In the genomic region with DNA sequence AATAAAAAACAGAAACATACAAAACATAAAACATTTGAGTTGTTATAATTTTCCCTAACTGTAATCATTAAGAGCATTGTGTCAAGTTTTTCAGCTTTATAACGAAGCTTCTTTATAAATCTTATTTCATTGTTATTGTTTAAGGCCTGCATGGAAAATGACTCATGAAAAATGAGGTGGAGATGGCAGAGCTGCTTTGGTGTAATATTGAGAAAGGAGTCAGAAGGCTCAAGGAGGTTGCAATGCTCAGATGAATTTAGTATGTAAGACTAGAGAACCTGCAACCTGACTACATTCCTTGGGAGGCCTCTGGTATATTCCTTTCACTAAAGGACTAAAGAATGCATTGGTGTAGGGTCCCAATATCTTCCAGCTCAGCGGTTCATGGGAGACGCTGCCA, we compare ENCODE assay signal across 17 cellular contexts.
"Had no signal": no experiment of that assay in that cellular context is flagged by ENCODE, and none has a peak within 500 bp of the region (broad histone marks: within the 10 kb centered on the region; RNA-seq: fewer than 3 reads in every experiment).

No MANE protein-coding gene starts in this region.

- H3K9ac ChIP-seq: SK-N-SH had no signal

- H3K9me2 ChIP-seq: SK-N-SH had no signal

- H3K27ac ChIP-seq: adrenal gland, tibial artery had no signal

- H3K4me3 ChIP-seq: adrenal gland, heart left ventricle, tibial artery had no signal

- H3K9me3 Mint-ChIP-seq: activated CD8-positive, alpha-beta T cell treated with anti-CD3 and anti-CD28 coated beads for 36 hours; activated naive CD4-positive, alpha-beta T cell treated with anti-CD3 and anti-CD28 coated beads, Interleukin-2, amount 10 ng/mL, durations not matched to agents 7 days and 5 days; endodermal cell; memory B cell; natural killer cell treated with Interleukin-12 subunit alpha and Interleukin-12 subunit beta and Interleukin-15 and Interleukin-18, amount 100 ng/mL, for 72 hours had no signal

- FAIRE-seq: frontal cortex had no signal

- H3K4me3 Mint-ChIP-seq: activated CD8-positive, alpha-beta T cell treated with anti-CD3 and anti-CD28 coated beads for 36 hours; activated naive CD4-positive, alpha-beta T cell treated with anti-CD3 and anti-CD28 coated beads, Interleukin-2, amount 10 ng/mL, durations not matched to agents 7 days and 5 days; endodermal cell; memory B cell; natural killer cell treated with Interleukin-12 subunit alpha and Interleukin-12 subunit beta and Interleukin-15 and Interleukin-18, amount 100 ng/mL, for 72 hours had no signal

- H3K36me3 Mint-ChIP-seq: activated naive CD4-positive, alpha-beta T cell treated with anti-CD3 and anti-CD28 coated beads, Interleukin-2, amount 10 ng/mL, durations not matched to agents 7 days and 5 days; memory B cell; natural killer cell treated with Interleukin-12 subunit alpha and Interleukin-12 subunit beta and Interleukin-15 and Interleukin-18, amount 100 ng/mL, for 72 hours had no signal

- H3K4me1 ChIP-seq: adrenal gland had no signal

- DNase-seq: activated CD4-positive, alpha-beta T cell treated with anti-CD3 and anti-CD28 coated beads for 4 hours; activated CD8-positive, alpha-beta memory T cell treated with anti-CD3 and anti-CD28 coated beads, Interleukin-2, amount 50 U/mL, for 4 hours; activated naive CD4-positive, alpha-beta T cell treated with anti-CD3 and anti-CD28 coated beads, Interleukin-2, amount 10 ng/mL, durations not matched to agents 7 days and 5 days; adrenal gland; endodermal cell; heart left ventricle; islet precursor cell; SK-N-SH; stimulated activated CD4-positive, alpha-beta T cell treated with anti-CD3 and anti-CD28 coated beads, Interleukin-4, amount 100 ng/mL, for 1 hour; T-helper 1 cell; tibial artery had no signal

- H3K27me3 ChIP-seq: tibial artery had no signal

- ATAC-seq: esophagus mucosa; left lobe of liver; natural killer cell treated with Interleukin-12 subunit alpha and Interleukin-12 subunit beta and Interleukin-15 and Interleukin-18, amount 100 ng/mL, for 72 hours had no signal

- H3K4me1 Mint-ChIP-seq: activated naive CD4-positive, alpha-beta T cell treated with anti-CD3 and anti-CD28 coated beads, Interleukin-2, amount 10 ng/mL, durations not matched to agents 7 days and 5 days had no signal

- H3K27ac Mint-ChIP-seq: activated CD8-positive, alpha-beta T cell treated with anti-CD3 and anti-CD28 coated beads for 36 hours; activated naive CD4-positive, alpha-beta T cell treated with anti-CD3 and anti-CD28 coated beads, Interleukin-2, amount 10 ng/mL, durations not matched to agents 7 days and 5 days; endodermal cell; memory B cell; natural killer cell treated with Interleukin-12 subunit alpha and Interleukin-12 subunit beta and Interleukin-15 and Interleukin-18, amount 100 ng/mL, for 72 hours had no signal

- H3K36me3 ChIP-seq: adrenal gland, heart left ventricle, tibial artery had no signal

- H3K9me3 ChIP-seq: adrenal gland, heart left ventricle, SK-N-SH, tibial artery had no signal
